8 cellular contexts compared by ENCODE assay signal in the genomic region with DNA sequence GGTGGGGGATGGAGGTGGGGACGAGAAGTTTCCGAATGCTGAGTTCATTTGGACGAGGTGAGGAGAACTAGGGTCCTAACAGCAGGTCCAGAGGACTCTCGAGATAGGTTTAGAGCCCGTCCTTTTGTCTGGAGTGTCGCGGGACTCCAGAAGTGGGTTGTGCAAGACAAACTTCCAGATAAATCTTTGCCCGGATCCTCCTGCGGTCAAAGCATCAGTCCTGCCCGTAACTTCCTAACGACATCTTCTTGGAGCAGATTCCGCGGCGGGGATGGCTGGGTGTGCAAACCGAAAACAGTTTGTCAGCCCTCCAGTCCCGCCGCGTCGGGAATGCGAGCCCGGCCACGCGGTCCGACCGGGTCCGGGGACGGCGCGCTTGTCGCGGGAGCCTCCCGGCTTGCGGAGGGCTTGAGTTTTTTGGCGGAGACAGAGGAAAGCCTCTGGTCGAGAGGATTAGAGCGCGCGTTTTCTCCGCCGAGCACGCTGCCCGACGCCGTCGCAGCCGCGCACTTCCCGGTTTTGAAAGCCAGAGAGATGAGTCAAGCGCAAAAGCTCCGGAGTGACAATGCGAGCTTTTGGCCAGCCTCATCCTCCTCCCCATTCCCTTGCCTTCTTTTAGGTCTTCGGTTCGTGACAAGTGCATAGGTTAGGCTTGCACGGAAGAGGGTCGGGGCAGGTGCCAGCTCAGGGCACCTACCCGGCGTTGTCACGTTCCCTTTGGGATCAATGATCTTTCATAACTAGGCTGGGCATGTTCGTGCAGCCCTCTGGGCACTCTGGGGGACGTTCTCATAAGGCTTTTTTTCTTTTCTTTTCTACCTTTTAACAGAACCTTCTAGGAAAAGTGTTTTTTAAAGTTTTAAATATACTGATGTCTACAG.
DNase-seq lines count a peak whose midpoint lies in the region; ATAC-seq and TF ChIP-seq lines count a peak whose summit lies in the region.

No MANE protein-coding gene starts in this region.

- no peak overlapping the region for H3K4me2 ChIP-seq in PC-3 (ENCODE audit: low read length)

- ATAC-seq in lung (ENCODE audit: insufficient read depth, low FRiP score) (peak; percentile 71), PC-3 (no peak), GM18858 (IDR thresholded peaks at IDR 0.05; ENCODE audit: unreplicated experiment) (no peak)

- DNase-seq in NB4 (ENCODE audit: low read depth), result peak; percentile 89
- peak; percentile 43 to 45 for DNase-seq in activated CD4-positive, alpha-beta T cell treated with anti-CD3 and anti-CD28 coated beads, Interleukin-2, amount 50 U/mL, for 4 hours
- peak; percentile 51 for DNase-seq in lung (ENCODE audit: low spot score)
- DNase-seq in stimulated activated CD8-positive, alpha-beta memory T cell treated with anti-CD3 and anti-CD28 coated beads, Interleukin-15, amount 100 ng/mL, for 24 hours (ENCODE audit: low read depth), result peak; percentile 25
- DNase-seq in PC-3, result no peak

- H3K4me1 ChIP-seq in ectodermal cell (ENCODE audit: control insufficient read depth, insufficient read depth, low read length), result peaks cover 17% of the 10 kb centered on the region
- peaks cover 0 to 3% of the 10 kb centered on the region in 2 donors for H3K4me1 ChIP-seq in lung (ENCODE audit: control insufficient read depth in 2 of 2, insufficient read depth in 2 of 2, low read length in 2 of 2)
- H3K4me1 ChIP-seq in PC-3 (ENCODE audit: insufficient read depth, low read length), result 0 out of 2 replicates have a peak, but pooled peaks cover 14% of the 10 kb centered on the region

- BruUV-seq in PC-3 (replicated peaks; lab: Mats Ljungman, UMichigan), result no TSS peak

- no peak overlapping the region for H3K27ac ChIP-seq in ectodermal cell (ENCODE audit: insufficient read depth, low read depth, low read length, poor library complexity, severe bottlenecking)
- peak overlapping the region in 1 of 2 donors; percentile 86 for H3K27ac ChIP-seq in lung (ENCODE audit: low read depth in 1 of 2, low read length in 1 of 2)
- H3K27ac ChIP-seq in PC-3 (ENCODE audit: low read length), result no peak overlapping the region

- H3K79me2 ChIP-seq in PC-3 (ENCODE audit: low read length), result no peaks in the 10 kb centered on the region

- H3K4me3 ChIP-seq in GM08714 (ENCODE audit: low read length) (peak overlapping the region; percentile 61), NB4 (ENCODE audit: low read depth, low read length) (peak overlapping the region; percentile 85), ectodermal cell (ENCODE audit: insufficient read depth, low read depth, low read length) (peak overlapping the region; percentile 27), lung (peak overlapping the region; percentile 43), PC-3 (ENCODE audit: low read length) (no peak overlapping the region)

- H3K36me3 ChIP-seq in ectodermal cell (ENCODE audit: control insufficient read depth, insufficient read depth, low read length), result no peaks in the 10 kb centered on the region
- no peaks in the 10 kb centered on the region for H3K36me3 ChIP-seq in lung (ENCODE audit: control insufficient read depth in 2 of 2, insufficient read depth in 2 of 2, low read length in 2 of 2)
- H3K36me3 ChIP-seq in PC-3 (ENCODE audit: low read depth, low read length), result no peaks in the 10 kb centered on the region

- peak; percentile 39 for TF ChIP-seq POLR2A in NB4 (IDR thresholded peaks at IDR 0.05; ENCODE audit: extremely low read depth, insufficient read length)

- 0% methylated on average over 60 of the region's 60 CpGs for WGBS in ectodermal cell, 2 experiments
- WGBS in lung, 2 donors, result 2 to 4% methylated on average over 60 of the region's 60 CpGs

- no peak for TF ChIP-seq CTCF in NB4 (IDR thresholded peaks at IDR 0.05; ENCODE audit: low read depth, low read length)
- TF ChIP-seq CTCF in lung (IDR thresholded peaks at IDR 0.05; ENCODE audit: control extremely low read depth, extremely low read depth), result no peak
- no peak for TF ChIP-seq CTCF in PC-3 (conservative IDR thresholded peaks at IDR 0.05; ENCODE audit: low read depth, low read length)

- H3K27me3 ChIP-seq in ectodermal cell (ENCODE audit: control insufficient read depth, insufficient read depth, low read length, poor library complexity, severe bottlenecking) (peaks cover 79% of the 10 kb centered on the region), lung (ENCODE audit: control insufficient read depth, insufficient read depth) (no peaks in the 10 kb centered on the region), PC-3 (ENCODE audit: low read length) (no peaks in the 10 kb centered on the region)

- POLR2A ChIA-PET in PC-3 (lab: Charles Lee; ENCODE audit: unreplicated experiment), result no interaction called here

- no peaks in the 10 kb centered on the region for H3F3A ChIP-seq in PC-3 (ENCODE audit: low read length, unreplicated experiment)

- intact Hi-C loops in PC-3 (cut with micrococcal nuclease), result loop anchor here (5.0 kb wide), 1 partner anchor 93 kb away; the partner anchor contains the start of gene PRDM1

- H3K9me2 ChIP-seq in PC-3 (replicated peaks; ENCODE audit: low read length), result no peaks in the 10 kb centered on the region

- H3K9ac ChIP-seq in PC-3 (ENCODE audit: low read length), result no peak overlapping the region

- CTCF ChIA-PET in PC-3 (lab: Charles Lee), result no interaction called here

- H2AFZ ChIP-seq in PC-3 (ENCODE audit: low read length), result no peak overlapping the region

- H4K20me1 ChIP-seq in PC-3 (ENCODE audit: low read length), result no peaks in the 10 kb centered on the region

- H3K9me3 ChIP-seq in ectodermal cell (ENCODE audit: control insufficient read depth, low read length) (no peaks in the 10 kb centered on the region), lung (ENCODE audit: control insufficient read depth in 2 of 2, insufficient read depth in 1 of 2, low read length in 1 of 2) (peaks cover 0 to 5% of the 10 kb centered on the region in 2 donors), PC-3 (ENCODE audit: low read length) (no peaks in the 10 kb centered on the region)
